ENCODE assay signal across 16 cellular contexts in the genomic region with DNA sequence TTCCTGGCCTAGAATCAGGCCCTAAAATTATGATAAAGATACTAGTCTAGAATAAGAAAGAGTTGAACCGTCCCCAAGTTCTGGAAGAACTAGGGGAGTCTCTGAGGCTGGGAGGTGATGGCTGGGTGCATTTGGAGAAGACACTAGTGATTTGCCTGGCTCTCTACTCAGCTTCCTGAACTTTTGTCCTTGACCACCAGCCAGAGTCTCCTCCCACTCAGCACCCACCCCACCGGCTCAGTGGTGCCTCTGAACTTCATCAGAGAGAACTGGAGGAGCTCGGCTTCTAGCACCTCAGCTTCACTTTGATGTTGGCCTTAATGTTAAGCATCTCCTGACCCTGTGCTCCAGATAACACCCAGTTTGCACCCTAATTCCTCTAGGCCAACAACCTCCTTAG.
A peak's percentile ranks its signal among the peaks of the same experiment; 100 is the strongest.
DNase-seq lines count a peak whose midpoint lies in the region; ATAC-seq and TF ChIP-seq lines count a peak whose summit lies in the region.
"Had no signal": no experiment of that assay in that cellular context is flagged by ENCODE, and none has a peak within 500 bp of the region (broad histone marks: within the 10 kb centered on the region; RNA-seq: fewer than 3 reads in every experiment).

No MANE protein-coding gene starts in this region.

- intact Hi-C loops in esophagus squamous epithelium (cut with DNase I), result loop anchor here (5.0 kb wide), 1 partner anchor 73 kb away; the partner anchor contains the start of gene PERP

- TF ChIP-seq CTCF in RWPE2 (IDR thresholded peaks at IDR 0.05; ENCODE audit: poor library complexity, severe bottlenecking) (no peak), esophagus squamous epithelium (IDR thresholded peaks at IDR 0.05) (no peak)

- H3K4me3 ChIP-seq in RWPE2 (ENCODE audit: severe bottlenecking), result no peak overlapping the region
- no peak overlapping the region for H3K4me3 ChIP-seq in esophagus squamous epithelium
- H3K4me3 ChIP-seq in skin epidermis, result no peak overlapping the region
- H3K4me3 ChIP-seq: BLaER1 treated with 17β-estradiol and CSF1 and Interleukin-3, amounts not matched to agents 10 nM and 100 nM had no signal

- no peaks in the 10 kb centered on the region for H3K9me3 ChIP-seq in RWPE2 (ENCODE audit: severe bottlenecking)
- H3K9me3 ChIP-seq in esophagus squamous epithelium, result no peaks in the 10 kb centered on the region
- H3K9me3 ChIP-seq: BLaER1 treated with 17β-estradiol and CSF1 and Interleukin-3, amounts not matched to agents 10 nM and 100 nM had no signal

- 73 to 90% methylated on average over 3 of the region's 3 CpGs for WGBS in esophagus squamous epithelium, 2 donors

- H3K27ac ChIP-seq in RWPE2 (ENCODE audit: poor library complexity, severe bottlenecking) (peak overlapping the region; percentile 92), esophagus squamous epithelium (peak overlapping the region; percentile 82 to 92 (median 88)), skin epidermis (peak overlapping the region in 18 of 21 experiments; percentile 25 to 88 (median 77))
- H3K27ac ChIP-seq: BLaER1 treated with 17β-estradiol and CSF1 and Interleukin-3, amounts not matched to agents 10 nM and 100 nM had no signal

- ATAC-seq in RWPE2 (ENCODE audit: low read depth) (no peak), HG03469 (IDR thresholded peaks at IDR 0.05; ENCODE audit: unreplicated experiment) (no peak), HG03039 (IDR thresholded peaks at IDR 0.05; ENCODE audit: unreplicated experiment) (no peak)
- ATAC-seq: CD8-positive, alpha-beta T cell had no signal

- H3K4me1 ChIP-seq in RWPE2 (ENCODE audit: insufficient read depth, poor library complexity, severe bottlenecking), result peaks cover 53% of the 10 kb centered on the region
- H3K4me1 ChIP-seq in esophagus squamous epithelium, result peaks cover 13 to 74% (median 40%) of the 10 kb centered on the region in 3 donors
- H3K4me1 ChIP-seq: BLaER1 treated with 17β-estradiol and CSF1 and Interleukin-3, amounts not matched to agents 10 nM and 100 nM had no signal

- DNase-seq in NCI-H69 (lab: John Stamatoyannopoulos, UW) (peak; percentile 30), RWPE2 (ENCODE audit: low spot score) (no peak), esophagus squamous epithelium (lab: John Stamatoyannopoulos, UW) (no peak), NCI-H1417 (lab: John Stamatoyannopoulos, UW) (no peak), SIG-M5 treated with dmso at 0.1 percent for 504 hours (lab: John Stamatoyannopoulos, UW; ENCODE audit: unreplicated experiment) (no peak)
- DNase-seq: Calu3; CD8-positive, alpha-beta T cell; DMS79 treated with DMSO at 0.1 percent for 48 hours; GF-D8; GOT3; H7; HFFc6 had no signal

- TF ChIP-seq POLR2A in esophagus squamous epithelium (IDR thresholded peaks at IDR 0.05), result no peak

- H3K36me3 ChIP-seq in RWPE2 (ENCODE audit: low read depth) (no peaks in the 10 kb centered on the region), esophagus squamous epithelium (no peaks in the 10 kb centered on the region)
- H3K36me3 ChIP-seq: BLaER1 treated with 17β-estradiol and CSF1 and Interleukin-3, amounts not matched to agents 10 nM and 100 nM had no signal

- H3K27me3 ChIP-seq in RWPE2 (ENCODE audit: insufficient read depth, poor library complexity, severe bottlenecking) (no peaks in the 10 kb centered on the region), esophagus squamous epithelium (no peaks in the 10 kb centered on the region)
- H3K27me3 ChIP-seq: BLaER1 treated with 17β-estradiol and CSF1 and Interleukin-3, amounts not matched to agents 10 nM and 100 nM had no signal
